In genomic region chr7:148804343-148805234, GRCh38 we compare ENCODE assay signal across 1 cellular context.
TF ChIP-seq lines count a peak whose summit lies in the region.

No MANE protein-coding gene starts in this region.

TF ChIP-seq in K562, 482 proteins besides CTCF, POLR2A, EP300 and RAD21:
- TF ChIP-seq ZNF133 (CRISPR knock-in tag; IDR thresholded peaks at IDR 0.05), result no peak
- TF ChIP-seq HBP1 (CRISPR knock-in tag; IDR thresholded peaks at IDR 0.05), result 0 out of 2 replicates have a peak, but pooled peaks have one; percentile 62
- TF ChIP-seq GABPA (tag; conservative IDR thresholded peaks at IDR 0.05; ENCODE audit: low read depth), result no peak
- TF ChIP-seq POLR2AphosphoS2 (IDR thresholded peaks at IDR 0.05; ENCODE audit: low read length), result peak; percentile 87; the same call in 1 of the 2 replicates
- TF ChIP-seq MYNN (IDR thresholded peaks at IDR 0.05), result peak; percentile 13; the same call in 1 of the 2 replicates
- TF ChIP-seq MYNN (CRISPR knock-in tag; IDR thresholded peaks at IDR 0.05), result no peak
- peak; percentile 52 for TF ChIP-seq POLR2G (IDR thresholded peaks at IDR 0.05; ENCODE audit: low read depth, low read length)
- 0 out of 2 replicates have a peak, but pooled peaks have one; percentile 46 for TF ChIP-seq FOXP1 (CRISPR knock-in tag; IDR thresholded peaks at IDR 0.05)
- no peak for TF ChIP-seq HLTF (IDR thresholded peaks at IDR 0.05)
- TF ChIP-seq SOX6 (IDR thresholded peaks at IDR 0.05), result no peak
- TF ChIP-seq E4F1 (CRISPR knock-in tag; IDR thresholded peaks at IDR 0.05; ENCODE audit: borderline replicate concordance), result 0 out of 2 replicates have a peak, but pooled peaks have one; percentile 20
- TF ChIP-seq MGA (IDR thresholded peaks at IDR 0.05), result no peak
- peak; percentile 20; the same call in 1 of the 2 replicates for TF ChIP-seq POLR2H (tag; IDR thresholded peaks at IDR 0.05; ENCODE audit: low read depth)
- TF ChIP-seq PML (IDR thresholded peaks at IDR 0.05; ENCODE audit: low read length), result 0 out of 2 replicates have a peak, but pooled peaks have one; percentile 27
